ENCODE assay signal across 8 cellular contexts in genomic region chr2:189762229-189762550, GRCh38. TPM values are rescaled to one million over a fixed set of nuclear protein-coding genes. Genes with fewer than 3 reads are reported as not detected.
DNase-seq lines count a peak whose midpoint lies in the region; ATAC-seq and TF ChIP-seq lines count a peak whose summit lies in the region.

No MANE protein-coding gene starts in this region.

- peak overlapping the region; percentile 100 for H2AFZ ChIP-seq in smooth muscle cell (ENCODE audit: low read depth)

- no peaks in the 10 kb centered on the region for H3K79me2 ChIP-seq in smooth muscle cell (ENCODE audit: low read depth)

- H3K27ac Mint-ChIP-seq in activated CD8-positive, alpha-beta T cell treated with anti-CD3 and anti-CD28 coated beads, Interleukin-2, amount 10 ng/mL, durations not matched to agents 7 days and 5 days, result peak overlapping the region; percentile 98

- no peak for TF ChIP-seq CTCF in HEK293 (tag by site-specific recombination; IDR thresholded peaks at IDR 0.05)
- TF ChIP-seq CTCF in smooth muscle cell (IDR thresholded peaks at IDR 0.05; ENCODE audit: borderline replicate concordance, insufficient read depth, poor library complexity, severe bottlenecking), result no peak

- no peaks in the 10 kb centered on the region for H4K20me1 ChIP-seq in smooth muscle cell (ENCODE audit: low read depth)

- no CpG with 5 or more reads among the region's 7 CpGs for WGBS in iPS DF 6.9 (ENCODE audit: insufficient coverage, insufficient read length)
- under 1% methylated on average over 7 of the region's 7 CpGs for WGBS in smooth muscle cell (ENCODE audit: low lambda C conversion rate)

- no peaks in the 10 kb centered on the region for H3K27me3 Mint-ChIP-seq in activated CD8-positive, alpha-beta T cell treated with anti-CD3 and anti-CD28 coated beads, Interleukin-2, amount 10 ng/mL, durations not matched to agents 7 days and 5 days (ENCODE audit: low read depth)

- no peaks in the 10 kb centered on the region for H3K4me1 ChIP-seq in HEK293 (ENCODE audit: control insufficient read depth, insufficient read depth, low read length)
- no peaks in the 10 kb centered on the region for H3K4me1 ChIP-seq in iPS DF 6.9 (ENCODE audit: control insufficient read depth, insufficient read depth, low read length)
- no peaks in the 10 kb centered on the region for H3K4me1 ChIP-seq in smooth muscle cell (ENCODE audit: low read depth)

- peak overlapping the region; percentile 93 for H3K4me3 Mint-ChIP-seq in activated CD8-positive, alpha-beta T cell treated with anti-CD3 and anti-CD28 coated beads, Interleukin-2, amount 10 ng/mL, durations not matched to agents 7 days and 5 days

- H3K27me3 ChIP-seq in iPS DF 6.9 (ENCODE audit: control insufficient read depth, insufficient read depth, low read length) (no peaks in the 10 kb centered on the region), smooth muscle cell (ENCODE audit: low read depth) (no peaks in the 10 kb centered on the region)

- POLR2A ChIA-PET in HEK293 (lab: Yijun Ruan, JAX), result interaction anchor here (0.9 to 1.4 kb wide), 8 partner anchors 10 to 557 kb away, joined by 3 to 24 read pairs (median 3); partner anchors contain the start of genes ASNSD1, HIBCH, ORMDL1 and PMS1
- POLR2A ChIA-PET in activated CD8-positive, alpha-beta T cell treated with anti-CD3 and anti-CD28 coated beads, Interleukin-2, amount 10 ng/mL, durations not matched to agents 7 days and 5 days (lab: Charles Lee), result interaction anchor here (0.7 to 2.3 kb wide), 18 partner anchors 11 to 772 kb away, joined by 3 to 22 read pairs (median 4); partner anchors contain the start of genes ASNSD1, NEMP2, ORMDL1 and PMS1

- H3K9me3 Mint-ChIP-seq in activated CD8-positive, alpha-beta T cell treated with anti-CD3 and anti-CD28 coated beads, Interleukin-2, amount 10 ng/mL, durations not matched to agents 7 days and 5 days (ENCODE audit: insufficient read depth), result no peaks in the 10 kb centered on the region

- peak overlapping the region; percentile 60 for H3K9ac ChIP-seq in smooth muscle cell (ENCODE audit: low read depth)

- CTCF ChIA-PET in HEK293 (lab: Yijun Ruan, JAX), result interaction anchor here (0.6 to 3.4 kb wide), 9 partner anchors 10 to 104 kb away, joined by 3 to 27 read pairs (median 5); partner anchors contain the start of genes ANKAR and ASNSD1
- CTCF ChIA-PET in activated CD8-positive, alpha-beta T cell treated with anti-CD3 and anti-CD28 coated beads, Interleukin-2, amount 10 ng/mL, durations not matched to agents 7 days and 5 days (lab: Charles Lee), result interaction anchor here (0.7 to 5.7 kb wide), 32 partner anchors 11 to 1122 kb away, joined by 3 to 100 read pairs (median 4); partner anchors contain the start of genes ANKAR, ASNSD1, ORMDL1 and PMS1

- H3K27ac ChIP-seq in HEK293 (ENCODE audit: extremely low read depth, low read depth, low read length), result peak overlapping the region; percentile 81
- no peak overlapping the region for H3K27ac ChIP-seq in iPS DF 6.9 (ENCODE audit: low read length)
- peak overlapping the region; percentile 41 for H3K27ac ChIP-seq in smooth muscle cell (ENCODE audit: low read depth)

- H3K36me3 ChIP-seq in HEK293 (ENCODE audit: control insufficient read depth in 2 of 2, insufficient read depth in 1 of 2, low read length in 2 of 2), result peaks cover 5 to 21% of the 10 kb centered on the region in 2 experiments; a peak in 2 of 3 replicates
- H3K36me3 ChIP-seq in iPS DF 6.9 (ENCODE audit: control insufficient read depth, insufficient read depth, low read length), result no peaks in the 10 kb centered on the region
- H3K36me3 ChIP-seq in smooth muscle cell (ENCODE audit: low read depth), result no peaks in the 10 kb centered on the region

- no peak for DNase-seq in activated CD8-positive, alpha-beta T cell treated with anti-CD3 and anti-CD28 coated beads, Interleukin-2, amount 10 ng/mL, durations not matched to agents 7 days and 5 days
- no peak for DNase-seq in iPS DF 6.9 (ENCODE audit: low read depth, low spot score)
- no peak for DNase-seq in smooth muscle cell (lab: John Stamatoyannopoulos, UW; ENCODE audit: unreplicated experiment)
- DNase-seq in effector CD4-positive, alpha-beta T cell, result no peak
- no peak for DNase-seq in medulla oblongata (ENCODE audit: extremely low spot score)
- no peak for DNase-seq in stimulated activated naive CD4-positive, alpha-beta T cell treated with Interleukin-2 at 50 U/mL for 16 hours (lab: John Stamatoyannopoulos, UW)

- ATAC-seq in activated CD8-positive, alpha-beta T cell treated with anti-CD3 and anti-CD28 coated beads, Interleukin-2, amount 10 ng/mL, durations not matched to agents 7 days and 5 days, result no peak
- ATAC-seq in GM18519 (IDR thresholded peaks at IDR 0.05; ENCODE audit: low FRiP score, unreplicated experiment), result no peak

- peaks cover 11% of the 10 kb centered on the region for H3F3A ChIP-seq in smooth muscle cell (ENCODE audit: low read depth)

- H3K9me3 ChIP-seq in HEK293 (ENCODE audit: control insufficient read depth, insufficient read depth, low read depth, low read length) (no peaks in the 10 kb centered on the region), iPS DF 6.9 (ENCODE audit: control insufficient read depth, insufficient read depth, low read length) (no peaks in the 10 kb centered on the region), smooth muscle cell (replicated peaks; ENCODE audit: low read depth) (no peaks in the 10 kb centered on the region)

- H3K4me1 Mint-ChIP-seq in activated CD8-positive, alpha-beta T cell treated with anti-CD3 and anti-CD28 coated beads, Interleukin-2, amount 10 ng/mL, durations not matched to agents 7 days and 5 days (ENCODE audit: low read depth), result peaks cover 15% of the 10 kb centered on the region

- peak overlapping the region; percentile 80 for H3K4me3 ChIP-seq in HEK293 (ENCODE audit: low read depth, low read length)
- H3K4me3 ChIP-seq in iPS DF 6.9 (ENCODE audit: low read length), result peak overlapping the region; percentile 59; the same call in 1 of the 2 replicates
- peak overlapping the region; percentile 96 for H3K4me3 ChIP-seq in smooth muscle cell

- H3K4me2 ChIP-seq in smooth muscle cell, result peak overlapping the region; percentile 96

- peaks cover 18% of the 10 kb centered on the region for H3K36me3 Mint-ChIP-seq in activated CD8-positive, alpha-beta T cell treated with anti-CD3 and anti-CD28 coated beads, Interleukin-2, amount 10 ng/mL, durations not matched to agents 7 days and 5 days (ENCODE audit: low read depth)

TF ChIP-seq in HEK293, 187 proteins besides CTCF, POLR2A, EP300 and RAD21:
- TF ChIP-seq ZNF311 (tag by site-specific recombination; IDR thresholded peaks at IDR 0.05; ENCODE audit: borderline replicate concordance) (no peak), ZNF146 (tag by site-specific recombination; IDR thresholded peaks at IDR 0.05) (no peak), ZBTB6 (tag by site-specific recombination; IDR thresholded peaks at IDR 0.05) (no peak), ZFP3 (tag by site-specific recombination; IDR thresholded peaks at IDR 0.05; ENCODE audit: low read depth) (no peak), ZNF555 (tag by site-specific recombination; conservative IDR thresholded peaks at IDR 0.05) (no peak), KLF1 (tag by site-specific recombination; IDR thresholded peaks at IDR 0.05) (no peak), ZNF404 (tag by site-specific recombination; IDR thresholded peaks at IDR 0.05) (no peak), ZNF785 (tag by site-specific recombination; IDR thresholded peaks at IDR 0.05) (no peak), ZBTB11 (tag by site-specific recombination; conservative IDR thresholded peaks at IDR 0.05; ENCODE audit: low read depth) (no peak)
TF ChIP-seq in HEK293: peak in this region for 0.

RNA-seq across cellular contexts. Expression of gene OSGEPL1, which starts 0.4 kb away (rescaled TPM):
- 1 to 10 TPM; 8.0 to 8.5 TPM for total RNA-seq in activated CD8-positive, alpha-beta T cell treated with anti-CD3 and anti-CD28 coated beads, Interleukin-2, amount 10 ng/mL, durations not matched to agents 7 days and 5 days
- 6.1 and 16.7 TPM in 2 replicates for total RNA-seq in smooth muscle cell
- 11.8 and 12.6 TPM in 2 replicates for polyA plus RNA-seq in smooth muscle cell

RNA-seq across cellular contexts. Expression of gene ORMDL1, which starts 21.9 kb away (rescaled TPM):
- 10 to 100 TPM; 59.4 to 61.0 TPM for total RNA-seq in activated CD8-positive, alpha-beta T cell treated with anti-CD3 and anti-CD28 coated beads, Interleukin-2, amount 10 ng/mL, durations not matched to agents 7 days and 5 days
- 47.3 and 55.7 TPM in 2 replicates for total RNA-seq in smooth muscle cell
- 60.2 and 66.4 TPM in 2 replicates for polyA plus RNA-seq in smooth muscle cell

RNA-seq across cellular contexts. Expression of gene PMS1, which starts 22.1 kb away (rescaled TPM):
- total RNA-seq in activated CD8-positive, alpha-beta T cell treated with anti-CD3 and anti-CD28 coated beads, Interleukin-2, amount 10 ng/mL, durations not matched to agents 7 days and 5 days, result 10 to 100 TPM; 33.7 to 41.7 TPM
- 21.9 and 24.8 TPM in 2 replicates for total RNA-seq in smooth muscle cell
- 11.3 and 12.4 TPM in 2 replicates for polyA plus RNA-seq in smooth muscle cell
